18 cellular contexts compared by ENCODE assay signal in the genomic region with DNA sequence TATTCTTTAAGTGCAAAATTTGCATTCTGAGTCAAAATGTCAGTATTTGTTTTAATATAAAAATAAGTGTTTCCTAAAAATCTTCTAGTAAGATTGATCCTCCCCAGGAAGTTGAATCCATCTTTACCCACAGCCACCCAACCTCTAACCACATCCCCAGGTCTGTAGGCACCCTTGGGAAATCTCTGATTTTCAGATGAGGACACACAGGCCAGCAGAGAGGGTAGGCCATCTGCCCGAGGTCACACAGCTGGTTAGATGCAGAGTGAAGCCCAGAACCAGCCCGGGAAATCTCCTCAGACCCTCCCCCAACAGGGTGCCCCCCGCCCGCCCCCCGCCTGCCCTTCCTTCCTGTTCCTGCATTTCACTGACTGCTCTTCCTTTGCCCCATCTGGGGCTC.
DNase-seq lines count a peak whose midpoint lies in the region; ATAC-seq and TF ChIP-seq lines count a peak whose summit lies in the region.
"Had no signal": no experiment of that assay in that cellular context is flagged by ENCODE, and none has a peak within 500 bp of the region (broad histone marks: within the 10 kb centered on the region; RNA-seq: fewer than 3 reads in every experiment).

No MANE protein-coding gene starts in this region.

- TF ChIP-seq POLR2A in esophagus muscularis mucosa (IDR thresholded peaks at IDR 0.05; ENCODE audit: low read depth), result no peak

- peak overlapping the region; percentile 60 for H3K4me2 ChIP-seq in smooth muscle cell

- ATAC-seq in activated naive CD8-positive, alpha-beta T cell treated with anti-CD3 and anti-CD28 coated beads, Interleukin-2, amount 50 U/mL, for 24 hours, result no peak
- ATAC-seq in HG03196 (IDR thresholded peaks at IDR 0.05; ENCODE audit: unreplicated experiment), result no peak
- ATAC-seq: stimulated activated naive CD8-positive, alpha-beta T cell treated with anti-CD3 and anti-CD28 coated beads, Interleukin-15, Interleukin-2, amounts not matched to agents 100 U/mL and 50 U/mL, for 24 hours had no signal

- no peaks in the 10 kb centered on the region for H3K79me2 ChIP-seq in smooth muscle cell (ENCODE audit: low read depth)

- peaks cover 21% of the 10 kb centered on the region for H3K4me1 Mint-ChIP-seq in activated naive CD8-positive, alpha-beta T cell treated with anti-CD3 and anti-CD28 coated beads for 36 hours
- peaks cover 17% of the 10 kb centered on the region for H3K4me1 Mint-ChIP-seq in activated naive CD8-positive, alpha-beta T cell treated with anti-CD3 and anti-CD28 coated beads, Interleukin-2, amount 50 U/mL, for 24 hours

- H3K36me3 Mint-ChIP-seq in activated naive CD8-positive, alpha-beta T cell treated with anti-CD3 and anti-CD28 coated beads for 36 hours, result no peaks in the 10 kb centered on the region
- H3K36me3 Mint-ChIP-seq in activated naive CD8-positive, alpha-beta T cell treated with anti-CD3 and anti-CD28 coated beads, Interleukin-2, amount 50 U/mL, for 24 hours (ENCODE audit: low read depth), result no peaks in the 10 kb centered on the region

- DNase-seq in activated naive CD8-positive, alpha-beta T cell treated with anti-CD3 and anti-CD28 coated beads for 36 hours, result no peak
- no peak for DNase-seq in activated naive CD8-positive, alpha-beta T cell treated with anti-CD3 and anti-CD28 coated beads, Interleukin-2, amount 50 U/mL, for 24 hours
- DNase-seq in NCI-H69 (lab: John Stamatoyannopoulos, UW) (peak; percentile 33), smooth muscle cell (lab: John Stamatoyannopoulos, UW; ENCODE audit: unreplicated experiment) (no peak), NCI-H82 treated with DMSO at 0.1 percent for 48 hours (lab: John Stamatoyannopoulos, UW; ENCODE audit: unreplicated experiment) (no peak), esophagus muscularis mucosa (ENCODE audit: extremely low spot score) (no peak)
- DNase-seq: activated CD4-positive, alpha-beta T cell treated with anti-CD3 and anti-CD28 coated beads for 1 hour; activated gamma-delta T cell treated with Interleukin-2 at 50 U/mL for 16 hours; CD8-positive, alpha-beta memory T cell; kidney; NCI-H2029; NCI-H510A; retina; stimulated activated naive CD8-positive, alpha-beta T cell treated with anti-CD3 and anti-CD28 coated beads, Interleukin-15, Interleukin-2, amounts not matched to agents 100 U/mL and 50 U/mL, for 24 hours; upper lobe of left lung had no signal

- H3K9me3 ChIP-seq in esophagus (ENCODE audit: control insufficient read depth in 2 of 2, insufficient read depth in 1 of 2, low read depth in 1 of 2, low read length in 1 of 2) (no peaks in the 10 kb centered on the region), smooth muscle cell (replicated peaks; ENCODE audit: low read depth) (no peaks in the 10 kb centered on the region), esophagus muscularis mucosa (peaks cover 0 to 6% (median 3%) of the 10 kb centered on the region in 4 donors)
- H3K9me3 ChIP-seq: upper lobe of left lung had no signal

- H3K27me3 ChIP-seq in esophagus (ENCODE audit: control insufficient read depth in 1 of 2, insufficient read depth in 2 of 2, low read length in 2 of 2), result no peaks in the 10 kb centered on the region
- no peaks in the 10 kb centered on the region for H3K27me3 ChIP-seq in smooth muscle cell (ENCODE audit: low read depth)
- H3K27me3 ChIP-seq in esophagus muscularis mucosa, result no peaks in the 10 kb centered on the region
- H3K27me3 ChIP-seq: MG63, upper lobe of left lung had no signal

- no peak overlapping the region for H3K4me3 Mint-ChIP-seq in activated naive CD8-positive, alpha-beta T cell treated with anti-CD3 and anti-CD28 coated beads for 36 hours
- no peak overlapping the region for H3K4me3 Mint-ChIP-seq in activated naive CD8-positive, alpha-beta T cell treated with anti-CD3 and anti-CD28 coated beads, Interleukin-2, amount 50 U/mL, for 24 hours

- H3K36me3 ChIP-seq in esophagus (ENCODE audit: control insufficient read depth in 2 of 2, insufficient read depth in 2 of 2, low read length in 1 of 2) (no peaks in the 10 kb centered on the region), smooth muscle cell (ENCODE audit: low read depth) (peaks cover 3% of the 10 kb centered on the region), esophagus muscularis mucosa (no peaks in the 10 kb centered on the region)
- H3K36me3 ChIP-seq: MG63, upper lobe of left lung had no signal

- no peaks in the 10 kb centered on the region for H3F3A ChIP-seq in smooth muscle cell (ENCODE audit: low read depth)

- H3K9ac ChIP-seq in smooth muscle cell (ENCODE audit: low read depth), result peak overlapping the region; percentile 87

- peaks cover 5% of the 10 kb centered on the region for H3K9me3 Mint-ChIP-seq in activated naive CD8-positive, alpha-beta T cell treated with anti-CD3 and anti-CD28 coated beads for 36 hours
- H3K9me3 Mint-ChIP-seq in activated naive CD8-positive, alpha-beta T cell treated with anti-CD3 and anti-CD28 coated beads, Interleukin-2, amount 50 U/mL, for 24 hours, result peaks cover 4% of the 10 kb centered on the region
- H3K9me3 Mint-ChIP-seq: CD8-positive, alpha-beta memory T cell had no signal

- peak overlapping the region; percentile 76 to 83 for H3K27ac ChIP-seq in esophagus (ENCODE audit: low read depth in 2 of 2, low read length in 1 of 2)
- H3K27ac ChIP-seq in smooth muscle cell (ENCODE audit: low read depth), result peak overlapping the region; percentile 97
- no peak overlapping the region for H3K27ac ChIP-seq in esophagus muscularis mucosa (replicated peaks in 1 of 4)
- H3K27ac ChIP-seq: upper lobe of left lung had no signal

- TF ChIP-seq CTCF in smooth muscle cell (IDR thresholded peaks at IDR 0.05; ENCODE audit: borderline replicate concordance, insufficient read depth, poor library complexity, severe bottlenecking), result no peak
- TF ChIP-seq CTCF in esophagus muscularis mucosa (IDR thresholded peaks at IDR 0.05), result no peak

- H3K4me3 ChIP-seq in esophagus (ENCODE audit: low read depth in 1 of 2, low read length in 2 of 2) (no peak overlapping the region), smooth muscle cell (no peak overlapping the region), esophagus muscularis mucosa (no peak overlapping the region)
- H3K4me3 ChIP-seq: MG63, upper lobe of left lung had no signal

- intact Hi-C loops in esophagus muscularis mucosa (cut with DNase I), result no loop called here

- peaks cover 2 to 3% of the 10 kb centered on the region in 2 donors for H3K4me1 ChIP-seq in esophagus (ENCODE audit: control insufficient read depth in 2 of 2, insufficient read depth in 2 of 2, low read length in 1 of 2)
- H3K4me1 ChIP-seq in smooth muscle cell (ENCODE audit: low read depth), result no peaks in the 10 kb centered on the region
- H3K4me1 ChIP-seq in esophagus muscularis mucosa, result peaks cover 0 to 14% (median 12%) of the 10 kb centered on the region in 4 donors

- WGBS in esophagus, 2 donors, result 37 to 59% methylated on average over 5 of the region's 5 CpGs
- WGBS in smooth muscle cell (ENCODE audit: low lambda C conversion rate), result 90% methylated on average over 2 of the region's 5 CpGs
- 71% methylated on average over 5 of the region's 5 CpGs for WGBS in esophagus muscularis mucosa

- no peaks in the 10 kb centered on the region for H4K20me1 ChIP-seq in smooth muscle cell (ENCODE audit: low read depth)

- H3K27me3 Mint-ChIP-seq in activated naive CD8-positive, alpha-beta T cell treated with anti-CD3 and anti-CD28 coated beads for 36 hours, result no peaks in the 10 kb centered on the region
- no peaks in the 10 kb centered on the region for H3K27me3 Mint-ChIP-seq in activated naive CD8-positive, alpha-beta T cell treated with anti-CD3 and anti-CD28 coated beads, Interleukin-2, amount 50 U/mL, for 24 hours

- no peak for TF ChIP-seq EP300 in esophagus muscularis mucosa (IDR thresholded peaks at IDR 0.05)

- H2AFZ ChIP-seq in smooth muscle cell (ENCODE audit: low read depth), result no peak overlapping the region

- H3K27ac Mint-ChIP-seq in activated naive CD8-positive, alpha-beta T cell treated with anti-CD3 and anti-CD28 coated beads for 36 hours, result peak overlapping the region; percentile 25
- H3K27ac Mint-ChIP-seq in activated naive CD8-positive, alpha-beta T cell treated with anti-CD3 and anti-CD28 coated beads, Interleukin-2, amount 50 U/mL, for 24 hours, result no peak overlapping the region
- H3K27ac Mint-ChIP-seq: CD8-positive, alpha-beta memory T cell had no signal

Comparison
In these comparisons a context has a peak if more than half of its experiments do, and no peak if none do; other contexts are left out.
1. H3K27ac ChIP-seq: peak in esophagus (2 of 2) and smooth muscle cell (single experiment); none in esophagus muscularis mucosa (0 of 4).